In genomic region chr7:75625868-75626267, GRCh38 we compare ENCODE assay signal across 21 cellular contexts.
"Had no signal": no experiment of that assay in that cellular context is flagged by ENCODE, and none has a peak within 500 bp of the region (broad histone marks: within the 10 kb centered on the region; RNA-seq: fewer than 3 reads in every experiment).

No MANE protein-coding gene starts in this region.

- H3K4me2 ChIP-seq: KMS-11, SK-N-SH had no signal

- H3K9me3 ChIP-seq: SK-N-SH had no signal

- H3K27ac ChIP-seq: KMS-11 had no signal

- DNase-seq: IMR-90, Kasumi-1, MM.1S, NCI-H1092 treated with DMSO at 0.1 percent for 48 hours, NCI-H1436, NCI-H187, NCI-H2029, NCI-H2081 treated with DMSO at 0.1 percent for 48 hours, NCI-H2171, NCI-H226, NCI-H446, NCI-H510A, NCI-H524 treated with DMSO at 0.1 percent for 48 hours, NCI-H69, NCI-H774, RPMI8226, SHP77, SK-N-SH, SW 1271 had no signal

- H3K9ac ChIP-seq: KMS-11, SK-N-SH had no signal

- FAIRE-seq: RCC 7860 had no signal
